ENCODE assay signal across 2 cellular contexts in genomic region chr14:73723799-73724621, GRCh38.
TF ChIP-seq lines count a peak whose summit lies in the region.

No MANE protein-coding gene starts in this region.

TF ChIP-seq in A549, 52 proteins besides CTCF, POLR2A, EP300 and RAD21 (continued from another document):
- peak; percentile 47 for TF ChIP-seq MAX (IDR thresholded peaks at IDR 0.05)
- TF ChIP-seq SMC3 (IDR thresholded peaks at IDR 0.05): 0 out of 3 replicates have a peak, but pooled peaks have one; percentile 3
- no peak for TF ChIP-seq ELK1 (IDR thresholded peaks at IDR 0.05; ENCODE audit: low read depth, low read length)
- TF ChIP-seq RARB (CRISPR knock-in tag; IDR thresholded peaks at IDR 0.05): no peak
- TF ChIP-seq REST (IDR thresholded peaks at IDR 0.05): no peak
- TF ChIP-seq USF2 (IDR thresholded peaks at IDR 0.05): no peak
- no peak for TF ChIP-seq NPAS2 (CRISPR knock-in tag; IDR thresholded peaks at IDR 0.05; ENCODE audit: borderline replicate concordance)
- no peak for TF ChIP-seq HOXB5 (CRISPR knock-in tag; IDR thresholded peaks at IDR 0.05)
- no peak for TF ChIP-seq BHLHE40 (IDR thresholded peaks at IDR 0.05; ENCODE audit: low read depth, low read length)
- no peak for TF ChIP-seq KDM5A (IDR thresholded peaks at IDR 0.05)
- no peak for TF ChIP-seq ZNF302 (CRISPR knock-in tag; IDR thresholded peaks at IDR 0.05)
- no peak for TF ChIP-seq PHF8 (IDR thresholded peaks at IDR 0.05; ENCODE audit: borderline replicate concordance, low read depth)
- TF ChIP-seq JUN (IDR thresholded peaks at IDR 0.05): 0 out of 5 replicates have a peak, but pooled peaks have one; percentile 33 to 47
- TF ChIP-seq CBX8 (IDR thresholded peaks at IDR 0.05): no peak
- 0 out of 3 replicates have a peak, but pooled peaks have one; percentile 20 for TF ChIP-seq BCL3 (IDR thresholded peaks at IDR 0.05)
- TF ChIP-seq CEBPB (IDR thresholded peaks at IDR 0.05): peak; percentile 47 to 87; a peak in 3 of 4 replicates

TF ChIP-seq in GM23338, 12 proteins besides CTCF, POLR2A, EP300 and RAD21 (continued from another document):
- TF ChIP-seq NANOG (IDR thresholded peaks at IDR 0.05; ENCODE audit: borderline replicate concordance) (no peak), EZH2phosphoT487 (IDR thresholded peaks at IDR 0.05; ENCODE audit: unreplicated experiment) (no peak), REST (IDR thresholded peaks at IDR 0.05; ENCODE audit: unreplicated experiment) (no peak), ETS1 (IDR thresholded peaks at IDR 0.05) (no peak), ZNF462 (CRISPR knock-in tag; IDR thresholded peaks at IDR 0.05) (no peak), STAT1 (IDR thresholded peaks at IDR 0.05; ENCODE audit: unreplicated experiment) (no peak), EZH2 (IDR thresholded peaks at IDR 0.05; ENCODE audit: low read depth, unreplicated experiment) (no peak)
